In genomic region chr21:36567216-36567917, GRCh38 we compare ENCODE assay signal across 1 cellular context.
TF ChIP-seq lines count a peak whose summit lies in the region.

No MANE protein-coding gene starts in this region.

TF ChIP-seq in HEK293, 187 proteins besides CTCF, POLR2A, EP300 and RAD21 (continued from another document):
- TF ChIP-seq, protein P1, sequence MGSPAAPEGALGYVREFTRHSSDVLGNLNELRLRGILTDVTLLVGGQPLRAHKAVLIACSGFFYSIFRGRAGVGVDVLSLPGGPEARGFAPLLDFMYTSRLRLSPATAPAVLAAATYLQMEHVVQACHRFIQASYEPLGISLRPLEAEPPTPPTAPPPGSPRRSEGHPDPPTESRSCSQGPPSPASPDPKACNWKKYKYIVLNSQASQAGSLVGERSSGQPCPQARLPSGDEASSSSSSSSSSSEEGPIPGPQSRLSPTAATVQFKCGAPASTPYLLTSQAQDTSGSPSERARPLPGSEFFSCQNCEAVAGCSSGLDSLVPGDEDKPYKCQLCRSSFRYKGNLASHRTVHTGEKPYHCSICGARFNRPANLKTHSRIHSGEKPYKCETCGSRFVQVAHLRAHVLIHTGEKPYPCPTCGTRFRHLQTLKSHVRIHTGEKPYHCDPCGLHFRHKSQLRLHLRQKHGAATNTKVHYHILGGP (tag by site-specific recombination; IDR thresholded peaks at IDR 0.05), result peak; percentile 57; the same call in 1 of the 2 replicates
- TF ChIP-seq ZNF394 (tag by site-specific recombination; IDR thresholded peaks at IDR 0.05; ENCODE audit: borderline replicate concordance) (peak; percentile 66; the same call in 1 of the 2 replicates), OSR2 (tag by site-specific recombination; IDR thresholded peaks at IDR 0.05) (peak; percentile 99), ZNF184 (tag by site-specific recombination; IDR thresholded peaks at IDR 0.05) (peak; percentile 76; the same call in 1 of the 2 replicates), ZNF701 (tag by site-specific recombination; IDR thresholded peaks at IDR 0.05) (no peak), ZNF692 (tag by site-specific recombination; IDR thresholded peaks at IDR 0.05) (peak; percentile 75), MZF1 (tag by site-specific recombination; IDR thresholded peaks at IDR 0.05; ENCODE audit: borderline replicate concordance) (peak; percentile 89; the same call in 1 of the 2 replicates), ZNF416 (tag by site-specific recombination; IDR thresholded peaks at IDR 0.05) (no peak), ZNF292 (tag by site-specific recombination; IDR thresholded peaks at IDR 0.05; ENCODE audit: borderline replicate concordance, low read depth) (no peak), ZNF596 (tag by site-specific recombination; IDR thresholded peaks at IDR 0.05) (peak; percentile 87), ZNF10 (tag by site-specific recombination; IDR thresholded peaks at IDR 0.05) (peak; percentile 85; the same call in 1 of the 2 replicates), ZNF23 (tag by site-specific recombination; IDR thresholded peaks at IDR 0.05; ENCODE audit: borderline replicate concordance) (no peak), ZNF114 (tag by site-specific recombination; IDR thresholded peaks at IDR 0.05) (no peak), ZNF654 (tag by site-specific recombination; IDR thresholded peaks at IDR 0.05; ENCODE audit: low read depth) (no peak), ZNF658 (tag by site-specific recombination; IDR thresholded peaks at IDR 0.05) (no peak), GLI2 (tag by site-specific recombination; IDR thresholded peaks at IDR 0.05; ENCODE audit: borderline replicate concordance, low read depth) (peak; percentile 95; the same call in 1 of the 2 replicates), ZNF341 (tag by site-specific recombination; IDR thresholded peaks at IDR 0.05; ENCODE audit: low read depth) (peak; percentile 61), ZSCAN30 (tag by site-specific recombination; IDR thresholded peaks at IDR 0.05) (peak; percentile 81), PBX3 (CRISPR knock-in tag; IDR thresholded peaks at IDR 0.05) (no peak), SP7 (tag by site-specific recombination; IDR thresholded peaks at IDR 0.05) (peak; percentile 93), ZNF610 (tag by site-specific recombination; IDR thresholded peaks at IDR 0.05; ENCODE audit: borderline replicate concordance) (peak; percentile 91), ZIC2 (tag by site-specific recombination; IDR thresholded peaks at IDR 0.05) (peak; percentile 88), ZNF24 (tag by site-specific recombination; IDR thresholded peaks at IDR 0.05) (peak; percentile 79), ZNF777 (tag by site-specific recombination; IDR thresholded peaks at IDR 0.05; ENCODE audit: borderline replicate concordance) (no peak), ZBTB17 (tag by site-specific recombination; IDR thresholded peaks at IDR 0.05) (peak; percentile 89), TRIM28 (IDR thresholded peaks at IDR 0.05; ENCODE audit: borderline replicate concordance, low read length) (peak; percentile 98), ZBTB21 (tag by site-specific recombination; IDR thresholded peaks at IDR 0.05) (peak; percentile 75; the same call in 1 of the 2 replicates)
- TF ChIP-seq, protein P2, sequence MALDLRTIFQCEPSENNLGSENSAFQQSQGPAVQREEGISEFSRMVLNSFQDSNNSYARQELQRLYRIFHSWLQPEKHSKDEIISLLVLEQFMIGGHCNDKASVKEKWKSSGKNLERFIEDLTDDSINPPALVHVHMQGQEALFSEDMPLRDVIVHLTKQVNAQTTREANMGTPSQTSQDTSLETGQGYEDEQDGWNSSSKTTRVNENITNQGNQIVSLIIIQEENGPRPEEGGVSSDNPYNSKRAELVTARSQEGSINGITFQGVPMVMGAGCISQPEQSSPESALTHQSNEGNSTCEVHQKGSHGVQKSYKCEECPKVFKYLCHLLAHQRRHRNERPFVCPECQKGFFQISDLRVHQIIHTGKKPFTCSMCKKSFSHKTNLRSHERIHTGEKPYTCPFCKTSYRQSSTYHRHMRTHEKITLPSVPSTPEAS (tag by site-specific recombination; IDR thresholded peaks at IDR 0.05), result 0 out of 2 replicates have a peak, but pooled peaks have one; percentile 30
- TF ChIP-seq, protein P3, sequence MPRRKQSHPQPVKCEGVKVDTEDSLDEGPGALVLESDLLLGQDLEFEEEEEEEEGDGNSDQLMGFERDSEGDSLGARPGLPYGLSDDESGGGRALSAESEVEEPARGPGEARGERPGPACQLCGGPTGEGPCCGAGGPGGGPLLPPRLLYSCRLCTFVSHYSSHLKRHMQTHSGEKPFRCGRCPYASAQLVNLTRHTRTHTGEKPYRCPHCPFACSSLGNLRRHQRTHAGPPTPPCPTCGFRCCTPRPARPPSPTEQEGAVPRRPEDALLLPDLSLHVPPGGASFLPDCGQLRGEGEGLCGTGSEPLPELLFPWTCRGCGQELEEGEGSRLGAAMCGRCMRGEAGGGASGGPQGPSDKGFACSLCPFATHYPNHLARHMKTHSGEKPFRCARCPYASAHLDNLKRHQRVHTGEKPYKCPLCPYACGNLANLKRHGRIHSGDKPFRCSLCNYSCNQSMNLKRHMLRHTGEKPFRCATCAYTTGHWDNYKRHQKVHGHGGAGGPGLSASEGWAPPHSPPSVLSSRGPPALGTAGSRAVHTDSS (tag by site-specific recombination; IDR thresholded peaks at IDR 0.05), result peak; percentile 65
- TF ChIP-seq, protein P4, sequence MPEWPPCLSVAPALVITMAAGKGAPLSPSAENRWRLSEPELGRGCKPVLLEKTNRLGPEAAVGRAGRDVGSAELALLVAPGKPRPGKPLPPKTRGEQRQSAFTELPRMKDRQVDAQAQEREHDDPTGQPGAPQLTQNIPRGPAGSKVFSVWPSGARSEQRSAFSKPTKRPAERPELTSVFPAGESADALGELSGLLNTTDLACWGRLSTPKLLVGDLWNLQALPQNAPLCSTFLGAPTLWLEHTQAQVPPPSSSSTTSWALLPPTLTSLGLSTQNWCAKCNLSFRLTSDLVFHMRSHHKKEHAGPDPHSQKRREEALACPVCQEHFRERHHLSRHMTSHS (tag by site-specific recombination; IDR thresholded peaks at IDR 0.05), result peak; percentile 97
- TF ChIP-seq, protein P5, sequence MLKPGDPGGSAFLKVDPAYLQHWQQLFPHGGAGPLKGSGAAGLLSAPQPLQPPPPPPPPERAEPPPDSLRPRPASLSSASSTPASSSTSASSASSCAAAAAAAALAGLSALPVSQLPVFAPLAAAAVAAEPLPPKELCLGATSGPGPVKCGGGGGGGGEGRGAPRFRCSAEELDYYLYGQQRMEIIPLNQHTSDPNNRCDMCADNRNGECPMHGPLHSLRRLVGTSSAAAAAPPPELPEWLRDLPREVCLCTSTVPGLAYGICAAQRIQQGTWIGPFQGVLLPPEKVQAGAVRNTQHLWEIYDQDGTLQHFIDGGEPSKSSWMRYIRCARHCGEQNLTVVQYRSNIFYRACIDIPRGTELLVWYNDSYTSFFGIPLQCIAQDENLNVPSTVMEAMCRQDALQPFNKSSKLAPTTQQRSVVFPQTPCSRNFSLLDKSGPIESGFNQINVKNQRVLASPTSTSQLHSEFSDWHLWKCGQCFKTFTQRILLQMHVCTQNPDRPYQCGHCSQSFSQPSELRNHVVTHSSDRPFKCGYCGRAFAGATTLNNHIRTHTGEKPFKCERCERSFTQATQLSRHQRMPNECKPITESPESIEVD (tag by site-specific recombination; IDR thresholded peaks at IDR 0.05), result peak; percentile 97
- TF ChIP-seq, protein P6, sequence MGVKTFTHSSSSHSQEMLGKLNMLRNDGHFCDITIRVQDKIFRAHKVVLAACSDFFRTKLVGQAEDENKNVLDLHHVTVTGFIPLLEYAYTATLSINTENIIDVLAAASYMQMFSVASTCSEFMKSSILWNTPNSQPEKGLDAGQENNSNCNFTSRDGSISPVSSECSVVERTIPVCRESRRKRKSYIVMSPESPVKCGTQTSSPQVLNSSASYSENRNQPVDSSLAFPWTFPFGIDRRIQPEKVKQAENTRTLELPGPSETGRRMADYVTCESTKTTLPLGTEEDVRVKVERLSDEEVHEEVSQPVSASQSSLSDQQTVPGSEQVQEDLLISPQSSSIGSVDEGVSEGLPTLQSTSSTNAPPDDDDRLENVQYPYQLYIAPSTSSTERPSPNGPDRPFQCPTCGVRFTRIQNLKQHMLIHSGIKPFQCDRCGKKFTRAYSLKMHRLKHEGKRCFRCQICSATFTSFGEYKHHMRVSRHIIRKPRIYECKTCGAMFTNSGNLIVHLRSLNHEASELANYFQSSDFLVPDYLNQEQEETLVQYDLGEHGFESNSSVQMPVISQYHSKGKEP (tag by site-specific recombination; IDR thresholded peaks at IDR 0.05), result peak; percentile 93
